Comparison of ENCODE assay signal across 8 cellular contexts in genomic region chr12:47078086-47078395, GRCh38. TPM values are rescaled to one million over a fixed set of nuclear protein-coding genes. Genes with fewer than 3 reads are reported as not detected.
DNase-seq lines count a peak whose midpoint lies in the region; ATAC-seq and TF ChIP-seq lines count a peak whose summit lies in the region.

No MANE protein-coding gene starts in this region.

- no peaks in the 10 kb centered on the region for H3K9me3 Mint-ChIP-seq in T-helper 1 cell treated with Interleukin-12 subunit alpha and Interleukin-12 subunit beta and Interleukin-4 antibody, amounts not matched to agents 30 μg/mL and 1 μg/mL, for 36 hours
- H3K9me3 Mint-ChIP-seq in activated CD8-positive, alpha-beta T cell treated with anti-CD3 and anti-CD28 coated beads for 36 hours: no peaks in the 10 kb centered on the region
- H3K9me3 Mint-ChIP-seq in immature natural killer cell: no peaks in the 10 kb centered on the region
- no peaks in the 10 kb centered on the region for H3K9me3 Mint-ChIP-seq in stimulated activated effector memory CD8-positive, alpha-beta T cell treated with anti-CD3 and anti-CD28 coated beads, Interleukin-12 subunit alpha, Interleukin-12 subunit beta, amount 100 ng/mL, for 72 hours

- ATAC-seq in activated CD8-positive, alpha-beta T cell treated with anti-CD3 and anti-CD28 coated beads for 36 hours: no peak
- no peak for ATAC-seq in stimulated activated effector memory CD8-positive, alpha-beta T cell treated with anti-CD3 and anti-CD28 coated beads, Interleukin-12 subunit alpha, Interleukin-12 subunit beta, amount 100 ng/mL, for 72 hours

- peak overlapping the region; percentile 13 for H3K4me3 Mint-ChIP-seq in T-helper 1 cell treated with Interleukin-12 subunit alpha and Interleukin-12 subunit beta and Interleukin-4 antibody, amounts not matched to agents 30 μg/mL and 1 μg/mL, for 36 hours
- H3K4me3 Mint-ChIP-seq in activated CD8-positive, alpha-beta T cell treated with anti-CD3 and anti-CD28 coated beads for 36 hours: peak overlapping the region; percentile 92
- peak overlapping the region; percentile 31 to 98 (median 95) for H3K4me3 Mint-ChIP-seq in immature natural killer cell
- peak overlapping the region; percentile 94 for H3K4me3 Mint-ChIP-seq in stimulated activated effector memory CD8-positive, alpha-beta T cell treated with anti-CD3 and anti-CD28 coated beads, Interleukin-12 subunit alpha, Interleukin-12 subunit beta, amount 100 ng/mL, for 72 hours

- intact Hi-C loops in activated CD8-positive, alpha-beta T cell treated with anti-CD3 and anti-CD28 coated beads for 36 hours (cut with micrococcal nuclease): no loop called here

- peaks cover 2% of the 10 kb centered on the region for H3K36me3 Mint-ChIP-seq in T-helper 1 cell treated with Interleukin-12 subunit alpha and Interleukin-12 subunit beta and Interleukin-4 antibody, amounts not matched to agents 30 μg/mL and 1 μg/mL, for 36 hours (ENCODE audit: low read depth)
- peaks cover 37% of the 10 kb centered on the region for H3K36me3 Mint-ChIP-seq in activated CD8-positive, alpha-beta T cell treated with anti-CD3 and anti-CD28 coated beads for 36 hours (ENCODE audit: low read depth)
- peaks cover 0 to 5% (median 0%) of the 10 kb centered on the region in 3 donors for H3K36me3 Mint-ChIP-seq in immature natural killer cell
- H3K36me3 Mint-ChIP-seq in stimulated activated effector memory CD8-positive, alpha-beta T cell treated with anti-CD3 and anti-CD28 coated beads, Interleukin-12 subunit alpha, Interleukin-12 subunit beta, amount 100 ng/mL, for 72 hours: peaks cover 22% of the 10 kb centered on the region

- CTCF ChIA-PET in activated CD8-positive, alpha-beta T cell treated with anti-CD3 and anti-CD28 coated beads for 36 hours (lab: Charles Lee): interaction anchor here (0.6 to 3.7 kb wide), 8 partner anchors 7 to 320 kb away, joined by 3 to 20 read pairs (median 4); no protein-coding TSS in a partner anchor

- no peak overlapping the region for H3K27ac Mint-ChIP-seq in T-helper 1 cell treated with Interleukin-12 subunit alpha and Interleukin-12 subunit beta and Interleukin-4 antibody, amounts not matched to agents 30 μg/mL and 1 μg/mL, for 36 hours
- H3K27ac Mint-ChIP-seq in activated CD8-positive, alpha-beta T cell treated with anti-CD3 and anti-CD28 coated beads for 36 hours: no peak overlapping the region
- peak overlapping the region in 1 of 6 donors; percentile 14 for H3K27ac Mint-ChIP-seq in immature natural killer cell
- peak overlapping the region; percentile 98 for H3K27ac Mint-ChIP-seq in stimulated activated effector memory CD8-positive, alpha-beta T cell treated with anti-CD3 and anti-CD28 coated beads, Interleukin-12 subunit alpha, Interleukin-12 subunit beta, amount 100 ng/mL, for 72 hours

- no peak for TF ChIP-seq CTCF in activated CD8-positive, alpha-beta T cell treated with anti-CD3 and anti-CD28 coated beads for 36 hours (IDR thresholded peaks at IDR 0.05)

- POLR2A ChIA-PET in activated CD8-positive, alpha-beta T cell treated with anti-CD3 and anti-CD28 coated beads for 36 hours (lab: Charles Lee): interaction anchor here (0.8 to 10.4 kb wide), 5 partner anchors 35 to 318 kb away, joined by 3 to 170 read pairs (median 3); no protein-coding TSS in a partner anchor

- H3K27me3 Mint-ChIP-seq in T-helper 1 cell treated with Interleukin-12 subunit alpha and Interleukin-12 subunit beta and Interleukin-4 antibody, amounts not matched to agents 30 μg/mL and 1 μg/mL, for 36 hours (ENCODE audit: low read depth): peaks cover 6% of the 10 kb centered on the region
- no peaks in the 10 kb centered on the region for H3K27me3 Mint-ChIP-seq in activated CD8-positive, alpha-beta T cell treated with anti-CD3 and anti-CD28 coated beads for 36 hours
- peaks cover 5 to 13% (median 7%) of the 10 kb centered on the region in 3 donors for H3K27me3 Mint-ChIP-seq in immature natural killer cell (ENCODE audit: low read depth in 3 of 3)

- DNase-seq in T-helper 1 cell (no peak), immature natural killer cell (no peak), T-helper 9 cell (no peak), DMS79 treated with DMSO at 0.1 percent for 48 hours (lab: John Stamatoyannopoulos, UW) (no peak)
- DNase-seq in activated CD8-positive, alpha-beta T cell treated with anti-CD3 and anti-CD28 coated beads for 36 hours: no peak
- DNase-seq in stimulated activated effector memory CD8-positive, alpha-beta T cell treated with anti-CD3 and anti-CD28 coated beads, Interleukin-12 subunit alpha, Interleukin-12 subunit beta, amount 100 ng/mL, for 72 hours (ENCODE audit: low spot score in 2 of 2): no peak
- DNase-seq in stimulated activated CD4-positive, alpha-beta T cell treated with anti-CD3 and anti-CD28 coated beads, Interleukin-15, amount 100 ng/mL, for 24 hours: no peak

- peaks cover 41% of the 10 kb centered on the region for H3K4me1 Mint-ChIP-seq in T-helper 1 cell treated with Interleukin-12 subunit alpha and Interleukin-12 subunit beta and Interleukin-4 antibody, amounts not matched to agents 30 μg/mL and 1 μg/mL, for 36 hours (ENCODE audit: low read depth)
- peaks cover 58% of the 10 kb centered on the region for H3K4me1 Mint-ChIP-seq in activated CD8-positive, alpha-beta T cell treated with anti-CD3 and anti-CD28 coated beads for 36 hours (ENCODE audit: low read depth)
- H3K4me1 Mint-ChIP-seq in immature natural killer cell: peaks cover 46 to 53% of the 10 kb centered on the region in 2 donors
- peaks cover 55% of the 10 kb centered on the region for H3K4me1 Mint-ChIP-seq in stimulated activated effector memory CD8-positive, alpha-beta T cell treated with anti-CD3 and anti-CD28 coated beads, Interleukin-12 subunit alpha, Interleukin-12 subunit beta, amount 100 ng/mL, for 72 hours

RNA-seq across cellular contexts. Expression of gene PCED1B, which starts 1.4 kb away (rescaled TPM):
- total RNA-seq in activated CD8-positive, alpha-beta T cell treated with anti-CD3 and anti-CD28 coated beads for 36 hours: 100 to 1,000 TPM; 117 to 119 TPM
- polyA plus RNA-seq in immature natural killer cell: 10 to 100 TPM in 1 of 3 donors, 1 to 10 TPM in 2; 3.2 to 26.4 (median 7.4) TPM

RNA-seq across cellular contexts. Expression of gene AMIGO2, which starts 1.7 kb away (rescaled TPM):
- total RNA-seq in activated CD8-positive, alpha-beta T cell treated with anti-CD3 and anti-CD28 coated beads for 36 hours: 10 to 100 TPM; 12.1 to 12.5 TPM
- 10 to 100 TPM in 2 of 3 donors, 1 to 10 TPM in 1; 6.5 to 13.3 (median 12.9) TPM for polyA plus RNA-seq in immature natural killer cell

Comparison
In these comparisons a context has a peak if more than half of its experiments do, and no peak if none do; other contexts are left out.
1. H3K4me3 Mint-ChIP-seq: peak in every context shown above with its lines; median percentile 95 in immature natural killer cell; 94 in stimulated activated effector memory CD8-positive, alpha-beta T cell treated with anti-CD3 and anti-CD28 coated beads, Interleukin-12 subunit alpha, Interleukin-12 subunit beta, amount 100 ng/mL, for 72 hours; 92 in activated CD8-positive, alpha-beta T cell treated with anti-CD3 and anti-CD28 coated beads for 36 hours; 13 in T-helper 1 cell treated with Interleukin-12 subunit alpha and Interleukin-12 subunit beta and Interleukin-4 antibody, amounts not matched to agents 30 μg/mL and 1 μg/mL, for 36 hours.